In the genomic region with DNA sequence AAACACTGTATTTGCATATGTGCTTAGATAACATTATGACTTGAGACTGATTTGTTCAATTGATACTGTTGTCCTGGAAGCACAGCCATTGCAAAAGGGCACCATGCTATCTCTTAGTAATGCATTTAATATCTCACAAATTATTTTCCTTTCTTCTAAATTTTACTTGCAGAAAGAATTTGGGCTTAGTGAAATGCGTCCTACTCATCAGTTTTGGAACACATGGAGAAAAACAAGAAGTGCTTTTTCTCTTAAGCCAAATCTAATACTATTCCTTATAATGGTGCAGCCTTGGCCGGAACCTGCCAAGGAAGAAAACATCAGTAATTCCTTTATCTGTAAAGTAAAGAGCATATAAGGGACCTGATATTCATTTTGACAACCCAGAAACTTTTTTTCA, we compare ENCODE assay signal across 24 cellular contexts.
"Had no signal": no experiment of that assay in that cellular context is flagged by ENCODE, and none has a peak within 500 bp of the region (broad histone marks: within the 10 kb centered on the region; RNA-seq: fewer than 3 reads in every experiment).

No MANE protein-coding gene starts in this region.

- H3K4me1 ChIP-seq: thyroid gland had no signal

- H3K4me3 Mint-ChIP-seq: endodermal cell, naive B cell, nephron progenitor cell, type B pancreatic cell had no signal

- H3K27me3 Mint-ChIP-seq: naive B cell, type B pancreatic cell had no signal

- H3K27ac Mint-ChIP-seq: endodermal cell, naive B cell, nephron progenitor cell, type B pancreatic cell had no signal

- H3K4me1 Mint-ChIP-seq: endodermal cell, nephron progenitor cell had no signal

- H3K9me3 ChIP-seq: colonic mucosa, heart left ventricle, right atrium auricular region, sigmoid colon, stomach, thyroid gland had no signal

- H3K27me3 ChIP-seq: colonic mucosa, foreskin keratinocyte, heart left ventricle, right atrium auricular region, sigmoid colon, stomach, thyroid gland had no signal

- H3K9me3 Mint-ChIP-seq: type B pancreatic cell had no signal

- H3K36me3 Mint-ChIP-seq: naive B cell, type B pancreatic cell had no signal

- FAIRE-seq: endothelial cell of umbilical vein, urothelium cell line had no signal

- H3K4me3 ChIP-seq: colonic mucosa, heart left ventricle, lung, right atrium auricular region, sigmoid colon, skin epidermis, stomach, thyroid gland had no signal

- H3K27ac ChIP-seq: colonic mucosa, foreskin keratinocyte, heart left ventricle, right atrium auricular region, sigmoid colon, skin epidermis, stomach, thyroid gland had no signal

- DNase-seq: colonic mucosa; dermis blood vessel endothelial cell; effector CD4-positive, alpha-beta T cell; endodermal cell; erythroblast; foreskin keratinocyte; heart left ventricle; left colon; left ventricle myocardium superior; mesendoderm; naive B cell; nephron progenitor cell; sigmoid colon; stimulated activated CD4-positive, alpha-beta T cell treated with anti-CD3 and anti-CD28 coated beads, Interleukin-2, amount 100 ng/mL, for 24 hours; stimulated activated CD4-positive, alpha-beta T cell treated with anti-CD3 and anti-CD28 coated beads, Interleukin-4, amount 100 ng/mL, for 4 hours; stimulated activated naive CD4-positive, alpha-beta T cell; stomach; thyroid gland had no signal

- ATAC-seq: foreskin keratinocyte, heart left ventricle, left colon, left ventricle myocardium superior had no signal

- H3K36me3 ChIP-seq: colonic mucosa, heart left ventricle, right atrium auricular region, sigmoid colon, stomach, thyroid gland had no signal
